8 cellular contexts compared by ENCODE assay signal in genomic region chr5:34959323-34959722, GRCh38. TPM values are rescaled to one million over a fixed set of nuclear protein-coding genes. Genes with fewer than 3 reads are reported as not detected.
DNase-seq lines count a peak whose midpoint lies in the region; ATAC-seq and TF ChIP-seq lines count a peak whose summit lies in the region.

No MANE protein-coding gene starts in this region.

- intact Hi-C loops in lower lobe of right lung (cut with DNase I) (no loop called here), gastrocnemius medialis (cut with DNase I; ENCODE audit: low total_unique reads) (no loop called here)

- no peaks in the 10 kb centered on the region for H3K4me1 ChIP-seq in HEK293 (ENCODE audit: control insufficient read depth, insufficient read depth, low read length)
- H3K4me1 ChIP-seq in lower lobe of right lung, result no peaks in the 10 kb centered on the region
- no peaks in the 10 kb centered on the region for H3K4me1 ChIP-seq in gastrocnemius medialis

- in situ Hi-C loops in gastrocnemius medialis (cut with MboI; ENCODE audit: low sequenced_read_pairs in 4 of 4) (no loop called here), KBM-7 (cut with MboI; ENCODE audit: low pct_unique_long_range_greater_than_20kb, low sequenced_read_pairs) (no loop called here)

- H3K27ac ChIP-seq in HEK293 (ENCODE audit: extremely low read depth, low read depth, low read length) (no peak overlapping the region), lower lobe of right lung (no peak overlapping the region), gastrocnemius medialis (no peak overlapping the region)

- H3K9me3 ChIP-seq in HEK293 (ENCODE audit: control insufficient read depth, insufficient read depth, low read depth, low read length) (no peaks in the 10 kb centered on the region), lower lobe of right lung (no peaks in the 10 kb centered on the region), gastrocnemius medialis (no peaks in the 10 kb centered on the region)

- CTCF ChIA-PET in HEK293 (lab: Yijun Ruan, JAX), result interaction anchor here (1.0 to 3.1 kb wide), 5 partner anchors 9 to 42 kb away, joined by 3 to 38 read pairs (median 6); no protein-coding TSS in a partner anchor

- POLR2A ChIA-PET in HEK293 (lab: Yijun Ruan, JAX), result no interaction called here

- no peak for TF ChIP-seq POLR2A in gastrocnemius medialis (IDR thresholded peaks at IDR 0.05)

- DNase-seq in SIG-M5 treated with dmso at 0.1 percent for 504 hours (lab: John Stamatoyannopoulos, UW; ENCODE audit: unreplicated experiment) (peak; percentile 2), SIG-M5 (lab: John Stamatoyannopoulos, UW) (no peak), NCI-H226 (peak; percentile 63), lower lobe of right lung (no peak), gastrocnemius medialis (no peak), KBM-7 (no peak)
- DNase-seq in activated CD4-positive, CD25-positive, alpha-beta regulatory T cell (lab: John Stamatoyannopoulos, UW), result no peak

- H3K36me3 ChIP-seq in HEK293 (ENCODE audit: control insufficient read depth in 2 of 2, insufficient read depth in 1 of 2, low read length in 2 of 2) (peaks cover 18 to 29% of the 10 kb centered on the region in 2 experiments), lower lobe of right lung (peaks cover 24% of the 10 kb centered on the region), gastrocnemius medialis (peaks cover 0 to 13% of the 10 kb centered on the region in 2 donors)

- TF ChIP-seq CTCF in HEK293 (tag by site-specific recombination; IDR thresholded peaks at IDR 0.05) (no peak), lower lobe of right lung (IDR thresholded peaks at IDR 0.05) (no peak), gastrocnemius medialis (IDR thresholded peaks at IDR 0.05 in 4 of 5, conservative IDR thresholded peaks at IDR 0.05 in 1 of 5) (no peak)

- peak; percentile 32 to 75 for ATAC-seq in lower lobe of right lung
- no peak for ATAC-seq in gastrocnemius medialis

- H3K4me3 ChIP-seq in HEK293 (ENCODE audit: low read depth, low read length) (no peak overlapping the region), lower lobe of right lung (no peak overlapping the region), gastrocnemius medialis (no peak overlapping the region)

- H3K27me3 ChIP-seq in lower lobe of right lung (ENCODE audit: low read depth) (no peaks in the 10 kb centered on the region), gastrocnemius medialis (no peaks in the 10 kb centered on the region)

TF ChIP-seq in HEK293, 187 proteins besides CTCF, POLR2A, EP300 and RAD21:
- TF ChIP-seq IKZF3 (tag by site-specific recombination; IDR thresholded peaks at IDR 0.05), result no peak
- 0 out of 2 replicates have a peak, but pooled peaks have one; percentile 14 for TF ChIP-seq PRDM1 (tag by site-specific recombination; IDR thresholded peaks at IDR 0.05)

RNA-seq across cellular contexts. Expression of gene DNAJC21, which starts 30.0 kb away (rescaled TPM):
- total RNA-seq in lower lobe of right lung, result 49.4 TPM
- 10 to 100 TPM; 40.9 to 81.7 (median 74.7) TPM for total RNA-seq in gastrocnemius medialis

RNA-seq across cellular contexts. Expression of gene BRIX1, which starts 43.8 kb away (rescaled TPM):
- total RNA-seq in lower lobe of right lung, result 17.6 TPM
- 10 to 100 TPM in 3 of 4 donors, 1 to 10 TPM in 1; 9.2 to 15.7 (median 12.0) TPM for total RNA-seq in gastrocnemius medialis

RNA-seq across cellular contexts. Expression of gene RAD1, which starts 44.0 kb away (rescaled TPM):
- total RNA-seq in lower lobe of right lung (25.6 TPM), gastrocnemius medialis (10 to 100 TPM in 3 of 4 donors, 1 to 10 TPM in 1; 7.8 to 21.2 (median 18.1) TPM)

Comparison
In these comparisons a context has a peak if more than half of its experiments do, and no peak if none do; other contexts are left out.
1. DNase-seq: peak in SIG-M5 treated with dmso at 0.1 percent for 504 hours (single experiment) and NCI-H226 (single experiment); none in SIG-M5 (single experiment), lower lobe of right lung (single experiment), gastrocnemius medialis (0 of 2), KBM-7 (single experiment) and activated CD4-positive, CD25-positive, alpha-beta regulatory T cell (0 of 4).
2. ATAC-seq: peak in lower lobe of right lung (2 of 2); none in gastrocnemius medialis (0 of 2).